8 cellular contexts compared by ENCODE assay signal in the genomic region with DNA sequence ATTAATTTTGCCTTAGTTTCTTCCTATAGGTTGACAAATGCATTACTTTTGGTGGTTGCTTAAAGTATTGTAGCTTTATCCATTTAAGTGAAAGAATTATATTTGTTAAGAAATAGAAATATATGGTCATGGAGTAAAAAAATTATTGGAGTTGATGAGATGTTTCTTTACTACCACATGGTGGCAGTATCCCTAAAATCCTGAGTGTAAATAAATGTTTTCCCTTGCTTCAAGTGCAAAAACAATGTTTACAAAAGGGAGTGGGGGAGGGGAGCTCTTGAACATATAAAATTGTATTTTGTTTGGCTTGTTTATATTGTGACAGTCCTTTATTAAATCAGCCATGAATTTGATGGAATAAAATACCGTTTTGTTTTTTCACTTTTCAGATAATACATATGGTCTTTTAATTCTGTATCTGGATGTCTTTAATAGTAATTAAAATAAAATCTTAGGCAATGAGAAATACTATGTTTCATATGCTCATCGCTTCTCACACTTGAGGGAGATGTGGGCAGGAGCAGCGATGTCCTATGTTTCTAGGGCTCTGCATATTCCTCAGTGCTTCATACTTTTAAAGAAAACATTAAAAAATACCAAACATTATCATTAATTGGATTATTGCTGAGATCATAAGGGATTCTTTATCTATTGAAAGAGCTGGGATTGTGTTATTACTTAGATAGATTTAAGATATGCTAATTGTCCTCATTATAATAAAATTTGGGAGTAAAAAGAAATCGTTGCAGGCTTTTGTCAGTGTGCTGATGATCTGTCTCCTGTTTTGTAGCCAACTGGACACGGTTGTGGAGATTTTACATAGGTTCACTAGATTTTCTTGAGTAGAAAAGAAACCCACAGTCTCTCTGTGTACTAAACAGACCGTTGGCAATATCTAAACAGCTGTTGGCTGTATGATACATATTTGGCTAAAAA.
DNase-seq lines count a peak whose midpoint lies in the region; ATAC-seq and TF ChIP-seq lines count a peak whose summit lies in the region.

No MANE protein-coding gene starts in this region.

- H3K9me3 ChIP-seq in OCI-LY7 (ENCODE audit: low read length) (no peaks in the 10 kb centered on the region), thoracic aorta (no peaks in the 10 kb centered on the region)

- no peak overlapping the region for H2AFZ ChIP-seq in OCI-LY7 (ENCODE audit: low read length)

- no peak overlapping the region for H3K27ac Mint-ChIP-seq in HFFc6
- no peak overlapping the region for H3K27ac Mint-ChIP-seq in naive thymus-derived CD8-positive, alpha-beta T cell

- H3K27me3 ChIP-seq in thoracic aorta (replicated peaks; ENCODE audit: insufficient read depth) = no peaks in the 10 kb centered on the region

- H3K27ac ChIP-seq in OCI-LY7 (ENCODE audit: low read depth, low read length, poor library complexity, severe bottlenecking) = no peak overlapping the region
- no peak overlapping the region for H3K27ac ChIP-seq in thoracic aorta

- no peaks in the 10 kb centered on the region for H3K4me1 Mint-ChIP-seq in HFFc6 (ENCODE audit: low read depth)
- H3K4me1 Mint-ChIP-seq in naive thymus-derived CD8-positive, alpha-beta T cell = peaks cover 0 to 5% (median 0%) of the 10 kb centered on the region in 4 donors

- BruUV-seq in OCI-LY7 (replicated peaks; lab: Mats Ljungman, UMichigan) = no TSS peak

- no peak overlapping the region for H3K4me3 Mint-ChIP-seq in HFFc6
- no peak overlapping the region for H3K4me3 Mint-ChIP-seq in naive thymus-derived CD8-positive, alpha-beta T cell

- H3K4me3 ChIP-seq in OCI-LY7 (ENCODE audit: low read depth, low read length, poor library complexity, severe bottlenecking) (no peak overlapping the region), thoracic aorta (no peak overlapping the region)

- intact Hi-C loops in OCI-LY7 (cut with micrococcal nuclease; ENCODE audit: unreplicated experiment) = loop anchor here (1.0 kb wide), 1 partner anchor 288 kb away; no protein-coding TSS in a partner anchor

- DNase-seq in AG08395 (ENCODE audit: low spot score) (peak; percentile 15), HFFc6 (peak; percentile 14), OCI-LY7 (ENCODE audit: low spot score) (peak; percentile 21), fibroblast of peridontal ligament (ENCODE audit: extremely low read depth) (peak; percentile 56), thoracic aorta (ENCODE audit: low spot score) (no peak)
- DNase-seq in naive thymus-derived CD8-positive, alpha-beta T cell = no peak
- DNase-seq in activated CD4-positive, alpha-beta T cell treated with anti-CD3 and anti-CD28 coated beads for 48 hours = no peak

- TF ChIP-seq CTCF in HFFc6 (IDR thresholded peaks at IDR 0.05) (peak; percentile 76), OCI-LY7 (conservative IDR thresholded peaks at IDR 0.05; ENCODE audit: low read length) (peak; percentile 77), thoracic aorta (IDR thresholded peaks at IDR 0.05) (peak; percentile 37)

- no peak overlapping the region for H3K4me2 ChIP-seq in OCI-LY7 (ENCODE audit: low read length)

- no peaks in the 10 kb centered on the region for H4K20me1 ChIP-seq in OCI-LY7 (ENCODE audit: insufficient read depth, low read length)

- H3K9me2 ChIP-seq in OCI-LY7 (ENCODE audit: insufficient read depth, low read length) = no peaks in the 10 kb centered on the region

- H3K36me3 ChIP-seq in OCI-LY7 (ENCODE audit: insufficient read depth, low read length) (no peaks in the 10 kb centered on the region), thoracic aorta (no peaks in the 10 kb centered on the region)

- CTCF ChIA-PET in OCI-LY7 (lab: Charles Lee; ENCODE audit: unreplicated experiment) = no interaction called here

- no peaks in the 10 kb centered on the region for H3K79me2 ChIP-seq in OCI-LY7 (ENCODE audit: insufficient read depth, low read depth, low read length)

- POLR2A ChIA-PET in OCI-LY7 (lab: Charles Lee) = interaction anchor here (1.1 kb wide), 1 partner anchor 11 kb away, joined by 4 read pairs; no protein-coding TSS in a partner anchor
- POLR2A ChIA-PET in naive thymus-derived CD8-positive, alpha-beta T cell (lab: Charles Lee) = no interaction called here

- no peaks in the 10 kb centered on the region for H3K4me1 ChIP-seq in OCI-LY7 (ENCODE audit: insufficient read depth, low read length, poor library complexity, severe bottlenecking)
- H3K4me1 ChIP-seq in thoracic aorta (ENCODE audit: control insufficient read depth in 1 of 2, low read depth in 2 of 2) = no peaks in the 10 kb centered on the region

- H3K27me3 Mint-ChIP-seq in HFFc6 (ENCODE audit: insufficient read depth) = no peaks in the 10 kb centered on the region
- no peaks in the 10 kb centered on the region for H3K27me3 Mint-ChIP-seq in naive thymus-derived CD8-positive, alpha-beta T cell

- no peaks in the 10 kb centered on the region for H3K36me3 Mint-ChIP-seq in HFFc6 (ENCODE audit: low read depth)
- no peaks in the 10 kb centered on the region for H3K36me3 Mint-ChIP-seq in naive thymus-derived CD8-positive, alpha-beta T cell

- ATAC-seq in thoracic aorta (ENCODE audit: insufficient number of reproducible peaks, low FRiP score, low read depth) (no peak), GM21528 (IDR thresholded peaks at IDR 0.05; ENCODE audit: low FRiP score, unreplicated experiment) (no peak)
- ATAC-seq in naive thymus-derived CD8-positive, alpha-beta T cell = no peak

- peaks cover 4% of the 10 kb centered on the region; the same call in 1 of the 2 replicates for H3K9me3 Mint-ChIP-seq in HFFc6
- H3K9me3 Mint-ChIP-seq in naive thymus-derived CD8-positive, alpha-beta T cell = peaks cover 0 to 3% (median 0%) of the 10 kb centered on the region in 9 donors

Comparison
In these comparisons a context has a peak if more than half of its experiments do, and no peak if none do; other contexts are left out.
1. DNase-seq: peak in AG08395 (single experiment), HFFc6 (single experiment), OCI-LY7 (single experiment) and fibroblast of peridontal ligament (single experiment); none in thoracic aorta (single experiment), naive thymus-derived CD8-positive, alpha-beta T cell (0 of 10) and activated CD4-positive, alpha-beta T cell treated with anti-CD3 and anti-CD28 coated beads for 48 hours (single experiment).
2. Peak in every context shown above with its lines, with median percentiles within 50 percentile points of each other: CTCF ChIP-seq.